ENCODE assay signal across 8 cellular contexts in the genomic region with DNA sequence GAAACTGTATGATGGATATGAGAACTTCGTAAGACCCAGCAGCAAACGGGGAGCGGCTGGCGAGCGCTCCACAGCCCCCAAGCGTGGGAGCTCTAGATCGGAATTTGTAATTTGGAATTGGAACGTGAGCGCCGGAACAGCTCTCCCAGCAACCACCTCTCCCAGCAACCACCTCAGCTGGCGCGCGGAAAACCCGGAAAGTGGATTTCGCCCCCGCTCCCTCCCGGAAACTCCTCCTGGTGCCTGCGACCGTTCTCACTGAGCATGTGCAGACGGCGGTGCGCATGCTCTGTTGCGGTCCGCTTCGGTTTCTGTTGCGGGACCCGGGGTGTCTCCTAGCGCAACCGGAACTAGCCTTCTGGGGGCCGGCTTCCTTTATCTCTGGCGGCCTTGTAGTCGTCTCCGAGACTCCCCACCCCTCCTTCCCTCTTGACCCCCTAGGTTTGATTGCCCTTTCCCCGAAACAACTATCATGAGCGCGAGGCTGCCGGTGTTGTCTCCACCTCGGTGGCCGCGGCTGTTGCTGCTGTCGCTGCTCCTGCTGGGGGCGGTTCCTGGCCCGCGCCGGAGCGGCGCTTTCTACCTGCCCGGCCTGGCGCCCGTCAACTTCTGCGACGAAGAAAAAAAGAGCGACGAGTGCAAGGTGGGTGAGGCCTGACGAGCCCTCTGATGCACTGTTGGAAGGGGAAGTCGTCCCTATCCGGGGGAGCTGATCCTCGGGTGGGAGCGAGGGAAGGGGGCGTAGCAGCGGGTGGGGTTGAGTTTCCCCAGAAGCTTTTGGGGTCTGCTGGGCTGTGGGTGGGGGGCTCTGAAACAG. TPM values are rescaled to one million over a fixed set of nuclear protein-coding genes. Genes with fewer than 3 reads are reported as not detected.
DNase-seq lines count a peak whose midpoint lies in the region; TF ChIP-seq lines count a peak whose summit lies in the region.

A gene with protein sequence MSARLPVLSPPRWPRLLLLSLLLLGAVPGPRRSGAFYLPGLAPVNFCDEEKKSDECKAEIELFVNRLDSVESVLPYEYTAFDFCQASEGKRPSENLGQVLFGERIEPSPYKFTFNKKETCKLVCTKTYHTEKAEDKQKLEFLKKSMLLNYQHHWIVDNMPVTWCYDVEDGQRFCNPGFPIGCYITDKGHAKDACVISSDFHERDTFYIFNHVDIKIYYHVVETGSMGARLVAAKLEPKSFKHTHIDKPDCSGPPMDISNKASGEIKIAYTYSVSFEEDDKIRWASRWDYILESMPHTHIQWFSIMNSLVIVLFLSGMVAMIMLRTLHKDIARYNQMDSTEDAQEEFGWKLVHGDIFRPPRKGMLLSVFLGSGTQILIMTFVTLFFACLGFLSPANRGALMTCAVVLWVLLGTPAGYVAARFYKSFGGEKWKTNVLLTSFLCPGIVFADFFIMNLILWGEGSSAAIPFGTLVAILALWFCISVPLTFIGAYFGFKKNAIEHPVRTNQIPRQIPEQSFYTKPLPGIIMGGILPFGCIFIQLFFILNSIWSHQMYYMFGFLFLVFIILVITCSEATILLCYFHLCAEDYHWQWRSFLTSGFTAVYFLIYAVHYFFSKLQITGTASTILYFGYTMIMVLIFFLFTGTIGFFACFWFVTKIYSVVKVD (plus strand): TSS at position 338 of the 817 bp plus-strand sequence. CDS start 135 bp downstream, at position 473.

- peak within 1 kb of the TSS; percentile 71 for H2BK5ac ChIP-seq in neuronal stem cell (ENCODE audit: low read length)

- peak within 1 kb of the TSS; percentile 77 for H3K4me2 ChIP-seq in neuronal stem cell (ENCODE audit: insufficient read depth, low read length, poor library complexity, severe bottlenecking)

- peak within 1 kb of the TSS; percentile 90 for H3K9ac ChIP-seq in neuronal stem cell (ENCODE audit: low read depth, low read length, poor library complexity)

- no peak within 1 kb of the TSS for H2BK12ac ChIP-seq in neuronal stem cell (ENCODE audit: low read length)

- in situ Hi-C loops in SK-MEL-5 (cut with HindIII; ENCODE audit: low pct_unique_long_range_greater_than_20kb, low sequenced_read_pairs) = no loop called here

- CTCF ChIA-PET in HEK293 (lab: Yijun Ruan, JAX) = interaction anchor here (0.6 to 2.3 kb wide), 7 partner anchors 59 to 733 kb away, joined by 3 to 8 read pairs (median 3); no protein-coding TSS in a partner anchor

- H3K4me1 ChIP-seq in HEK293 (ENCODE audit: control insufficient read depth, insufficient read depth, low read length) (peaks cover 5% of the 10 kb centered on the region; the same call in 1 of the 2 replicates), neuronal stem cell (ENCODE audit: control insufficient read depth in 2 of 2, insufficient read depth in 1 of 2, low read depth in 1 of 2, low read length in 2 of 2) (peaks cover 7 to 10% of the 10 kb centered on the region in 2 donors)

- no peak for TF ChIP-seq CTCF in HEK293 (tag by site-specific recombination; IDR thresholded peaks at IDR 0.05)
- TF ChIP-seq CTCF in subcutaneous adipose tissue (IDR thresholded peaks at IDR 0.05; ENCODE audit: low read depth) = no peak

- peak within 1 kb of the TSS; percentile 27 for H2AK5ac ChIP-seq in neuronal stem cell (ENCODE audit: low read depth, low read length)

- no peak within 1 kb of the TSS for H2BK15ac ChIP-seq in neuronal stem cell (ENCODE audit: low read length)

- DNase-seq in GDM1 (lab: John Stamatoyannopoulos, UW) (peak; percentile 99), MV-4-11 (lab: John Stamatoyannopoulos, UW) (peak; percentile 95), SK-MEL-5 (ENCODE audit: low read depth, low spot score) (peak; percentile 96), foreskin melanocyte (peak; percentile 90), neuronal stem cell (ENCODE audit: low spot score) (peak; percentile 98)
- peak; percentile 96 for DNase-seq in activated naive CD4-positive, alpha-beta T cell treated with Interleukin-2 at 50 U/mL for 16 hours

- H3K27ac ChIP-seq in HEK293 (ENCODE audit: extremely low read depth, low read depth, low read length) (peak within 1 kb of the TSS; percentile 91), neuronal stem cell (replicated peaks; ENCODE audit: low read length) (peak within 1 kb of the TSS; percentile 61)

- H4K91ac ChIP-seq in neuronal stem cell (ENCODE audit: low read depth, low read length, poor library complexity) = no peak within 1 kb of the TSS

- no peaks in the 10 kb centered on the region for H3K9me3 ChIP-seq in HEK293 (ENCODE audit: control insufficient read depth, insufficient read depth, low read depth, low read length)
- peaks cover 0 to 3% of the 10 kb centered on the region in 2 donors for H3K9me3 ChIP-seq in neuronal stem cell (replicated peaks in 1 of 2; ENCODE audit: control insufficient read depth in 2 of 2, insufficient read depth in 1 of 2, low read depth in 1 of 2, low read length in 2 of 2)

- no peaks in the 10 kb centered on the region for H3K36me3 ChIP-seq in HEK293 (ENCODE audit: control insufficient read depth in 2 of 2, insufficient read depth in 1 of 2, low read length in 2 of 2)
- peaks cover 0 to 2% of the 10 kb centered on the region in 2 donors for H3K36me3 ChIP-seq in neuronal stem cell (replicated peaks in 1 of 2; ENCODE audit: control insufficient read depth in 2 of 2, insufficient read depth in 2 of 2, low read length in 2 of 2)

- no CpG with 5 or more reads among the region's 61 CpGs for WGBS in neuronal stem cell (ENCODE audit: extremely low coverage in 2 of 2, insufficient read length in 2 of 2, insufficient replicate concordance in 1 of 2), 2 donors

- H3K18ac ChIP-seq in neuronal stem cell (ENCODE audit: low read length) = peak within 1 kb of the TSS; percentile 95

- H3K79me1 ChIP-seq in neuronal stem cell (ENCODE audit: low read depth, low read length) = peaks cover 5% of the 10 kb centered on the region

- peak within 1 kb of the TSS; percentile 25 for H3K23ac ChIP-seq in neuronal stem cell (ENCODE audit: low read depth, low read length, poor library complexity)

- H3K14ac ChIP-seq in neuronal stem cell (ENCODE audit: low read length) = peak within 1 kb of the TSS; percentile 60

- POLR2A ChIA-PET in HEK293 (lab: Yijun Ruan, JAX) = no interaction called here

- peak within 1 kb of the TSS; percentile 52 for H4K8ac ChIP-seq in neuronal stem cell (ENCODE audit: low read depth, low read length)

- peak within 1 kb of the TSS; percentile 97 for H2AFZ ChIP-seq in neuronal stem cell (ENCODE audit: low read length)

- H3K4me3 ChIP-seq in HEK293 (ENCODE audit: low read depth, low read length) (peak within 1 kb of the TSS; percentile 92), neuronal stem cell (ENCODE audit: low read length in 2 of 2) (peak within 1 kb of the TSS; percentile 86 to 96)

- H3K27me3 ChIP-seq in neuronal stem cell (ENCODE audit: control insufficient read depth in 3 of 3, insufficient read depth in 3 of 3, low read depth in 1 of 3, low read length in 3 of 3) = no peaks in the 10 kb centered on the region

- H3K4ac ChIP-seq in neuronal stem cell (ENCODE audit: low read length) = peak within 1 kb of the TSS; percentile 71

- no peak within 1 kb of the TSS for H2BK120ac ChIP-seq in neuronal stem cell (ENCODE audit: low read depth, low read length)

TF ChIP-seq in HEK293, 187 proteins besides CTCF, POLR2A, EP300 and RAD21 (continues in another document):
- TF ChIP-seq ZNF791 (tag by site-specific recombination; IDR thresholded peaks at IDR 0.05) (no peak), ZNF555 (tag by site-specific recombination; conservative IDR thresholded peaks at IDR 0.05) (no peak), ZNF600 (tag by site-specific recombination; IDR thresholded peaks at IDR 0.05) (peak; percentile 96), ZNF473 (tag by site-specific recombination; IDR thresholded peaks at IDR 0.05) (no peak), ZNF76 (tag by site-specific recombination; IDR thresholded peaks at IDR 0.05; ENCODE audit: borderline replicate concordance, low read depth) (peak; percentile 95), ZNF2 (tag by site-specific recombination; IDR thresholded peaks at IDR 0.05) (peak; percentile 80; the same call in 1 of the 2 replicates), ZNF571 (tag by site-specific recombination; IDR thresholded peaks at IDR 0.05) (no peak), ZBTB17 (tag by site-specific recombination; IDR thresholded peaks at IDR 0.05) (peak; percentile 97), KLF9 (tag by site-specific recombination; IDR thresholded peaks at IDR 0.05; ENCODE audit: low read depth) (peak; percentile 85), ZNF184 (tag by site-specific recombination; IDR thresholded peaks at IDR 0.05) (0 out of 2 replicates have a peak, but pooled peaks have one; percentile 27), EGR2 (tag by site-specific recombination; IDR thresholded peaks at IDR 0.05; ENCODE audit: low read depth) (peak; percentile 40; the same call in 1 of the 2 replicates), ZNF561 (tag by site-specific recombination; IDR thresholded peaks at IDR 0.05; ENCODE audit: borderline replicate concordance) (peak; percentile 58; the same call in 1 of the 2 replicates), ZNF324 (tag by site-specific recombination; IDR thresholded peaks at IDR 0.05) (no peak; the same call in none of the 2 replicates), SP3 (tag by site-specific recombination; IDR thresholded peaks at IDR 0.05) (peak; percentile 75), GLIS1 (tag by site-specific recombination; IDR thresholded peaks at IDR 0.05) (peak; percentile 56)
- TF ChIP-seq, protein P1, sequence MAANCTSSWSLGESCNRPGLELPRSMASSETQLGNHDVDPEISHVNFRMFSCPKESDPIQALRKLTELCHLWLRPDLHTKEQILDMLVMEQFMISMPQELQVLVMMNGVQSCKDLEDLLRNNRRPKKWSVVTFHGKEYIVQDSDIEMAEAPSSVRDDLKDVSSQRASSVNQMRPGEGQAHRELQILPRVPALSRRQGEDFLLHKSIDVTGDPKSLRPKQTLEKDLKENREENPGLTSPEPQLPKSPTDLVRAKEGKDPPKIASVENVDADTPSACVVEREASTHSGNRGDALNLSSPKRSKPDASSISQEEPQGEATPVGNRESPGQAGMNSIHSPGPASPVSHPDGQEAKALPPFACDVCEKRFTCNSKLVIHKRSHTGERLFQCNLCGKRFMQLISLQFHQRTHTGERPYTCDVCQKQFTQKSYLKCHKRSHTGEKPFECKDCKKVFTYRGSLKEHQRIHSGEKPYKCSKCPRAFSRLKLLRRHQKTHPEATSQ (tag by site-specific recombination; IDR thresholded peaks at IDR 0.05) = no peak
- TF ChIP-seq, protein P2, sequence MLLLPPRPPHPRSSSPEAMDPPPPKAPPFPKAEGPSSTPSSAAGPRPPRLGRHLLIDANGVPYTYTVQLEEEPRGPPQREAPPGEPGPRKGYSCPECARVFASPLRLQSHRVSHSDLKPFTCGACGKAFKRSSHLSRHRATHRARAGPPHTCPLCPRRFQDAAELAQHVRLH (tag by site-specific recombination; IDR thresholded peaks at IDR 0.05) = peak; percentile 87

RNA-seq across cellular contexts. Expression of the gene that starts here (rescaled TPM):
- 247 and 272 TPM in 2 replicates for total RNA-seq in SK-MEL-5 (2014; rRNA removed; shearing (Covaris generic))
- 111 and 137 TPM in 2 replicates for polyA plus RNA-seq in SK-MEL-5 (2015; cell fraction: cytosol; rRNA removed)
- 42.7 and 44.8 TPM in 2 replicates for polyA plus RNA-seq in SK-MEL-5 (2015; cell fraction: nucleus; rRNA removed)
- 48.9 TPM for polyA plus RNA-seq in neuronal stem cell (2013, experiment 1 of 2)
- 48.3 TPM for polyA plus RNA-seq in neuronal stem cell (2013, experiment 2 of 2)
- 100 to 1,000 TPM in 2 of 4 donors, 10 to 100 TPM in 2; 63.7 to 130 (median 105) TPM for total RNA-seq in subcutaneous adipose tissue

Comparison
In these comparisons a context has a peak if more than half of its experiments do, and no peak if none do; other contexts are left out.
1. Peak in every context shown above with its lines: DNase-seq, H3K4me3 ChIP-seq and H3K27ac ChIP-seq.